ENCODE assay signal across 6 cellular contexts in the genomic region with DNA sequence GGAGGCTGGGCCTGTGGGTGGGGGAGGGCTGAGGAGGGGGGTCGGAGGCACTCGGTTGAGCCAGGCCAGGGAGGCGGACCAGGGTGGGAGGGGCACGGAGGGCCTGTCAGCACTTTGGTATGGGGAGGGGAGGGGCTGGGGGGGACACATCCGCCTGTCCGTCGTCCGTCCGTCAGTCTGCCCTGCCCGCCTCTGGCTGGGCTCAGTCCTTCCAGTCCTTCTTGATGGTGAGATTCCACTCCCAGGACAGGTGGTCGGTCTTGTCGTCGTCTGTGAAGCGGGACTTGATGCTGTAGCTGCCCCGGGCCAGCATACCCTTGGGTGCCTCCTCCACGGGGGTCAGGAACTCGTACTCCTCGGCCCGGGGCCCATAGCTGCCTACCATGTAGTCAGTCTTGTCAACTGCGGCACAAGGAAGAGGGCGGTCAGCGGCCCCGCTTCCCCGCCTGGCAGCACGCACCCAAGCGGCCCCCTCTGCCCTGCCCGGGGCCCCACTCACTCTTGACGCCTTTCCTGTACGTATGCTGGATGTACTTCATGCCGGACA. TPM values are rescaled to one million over a fixed set of nuclear protein-coding genes. Genes with fewer than 3 reads are reported as not detected.
DNase-seq lines count a peak whose midpoint lies in the region; ATAC-seq, FAIRE-seq and TF ChIP-seq lines count a peak whose summit lies in the region.

No MANE protein-coding gene starts in this region.

- peaks cover 25% of the 10 kb centered on the region for H3K4me1 Mint-ChIP-seq in T-helper 17 cell

- no peaks in the 10 kb centered on the region for H3K9me3 ChIP-seq in T-helper 17 cell (ENCODE audit: control insufficient read depth, low read length, poor library complexity, severe bottlenecking)

- TF ChIP-seq CTCF in kidney epithelial cell (IDR thresholded peaks at IDR 0.05; ENCODE audit: insufficient read depth, low read length, poor library complexity, severe bottlenecking), result no peak

- H3K27me3 ChIP-seq in kidney epithelial cell (ENCODE audit: control insufficient read depth, insufficient read depth, low read length), result no peaks in the 10 kb centered on the region

- peak overlapping the region; percentile 97 for H3K27ac Mint-ChIP-seq in T-helper 17 cell

- 0 out of 2 replicates have a peak, but pooled peaks have one; percentile 7 for TF ChIP-seq POLR2A in GM12891 (IDR thresholded peaks at IDR 0.05; ENCODE audit: low read depth, low read length)

- H3K4me3 Mint-ChIP-seq in T-helper 17 cell, result peak overlapping the region; percentile 75

- H3K27me3 Mint-ChIP-seq in T-helper 17 cell, result no peaks in the 10 kb centered on the region

- H3K4me3 ChIP-seq in kidney epithelial cell (ENCODE audit: low read depth, low read length), result no peak overlapping the region

- ATAC-seq in T-helper 17 cell (no peak), HG03280 (IDR thresholded peaks at IDR 0.05; ENCODE audit: unreplicated experiment) (no peak), HG03565 (IDR thresholded peaks at IDR 0.05; ENCODE audit: unreplicated experiment) (no peak)

- H3K36me3 ChIP-seq in kidney epithelial cell (ENCODE audit: control insufficient read depth, insufficient read depth, low read length), result peaks cover 3% of the 10 kb centered on the region

- H3K36me3 Mint-ChIP-seq in T-helper 17 cell (ENCODE audit: low read depth), result peaks cover 2% of the 10 kb centered on the region

- DNase-seq in GM12891 (ENCODE audit: insufficient read length, low spot score), result no peak
- DNase-seq in T-helper 17 cell, result no peak
- peak; percentile 39 for DNase-seq in kidney epithelial cell (ENCODE audit: low read depth)
- no peak for DNase-seq in NCI-H2107 (lab: John Stamatoyannopoulos, UW)

- FAIRE-seq in GM12891 (lab: Jason Lieb, UNC), result no peak

TF ChIP-seq in GM12891, 5 proteins besides CTCF, POLR2A, EP300 and RAD21:
- TF ChIP-seq TAF1 (IDR thresholded peaks at IDR 0.05; ENCODE audit: low read depth, low read length) (no peak), SPI1 (IDR thresholded peaks at IDR 0.05; ENCODE audit: low read depth, low read length) (no peak), PAX5 (IDR thresholded peaks at IDR 0.05; ENCODE audit: insufficient read depth, low read length, severe bottlenecking) (no peak), POU2F2 (IDR thresholded peaks at IDR 0.05; ENCODE audit: low read depth, low read length) (no peak), POLR2AphosphoS5 (IDR thresholded peaks at IDR 0.05; ENCODE audit: low read depth, low read length) (no peak)
TF ChIP-seq in GM12891: peak in this region for 0.

RNA-seq across cellular contexts. Expression of a gene that starts 2.4 kb away (rescaled TPM):
- polyA plus RNA-seq in GM12891 (2012; ENCODE audit: low read depth, missing spikeins), result 203 TPM
- total RNA-seq in T-helper 17 cell (100 to 1,000 TPM; 564 to 643 TPM), kidney epithelial cell (243 and 355 TPM in 2 replicates)

RNA-seq across cellular contexts. Expression of a gene that starts 8.4 kb away (rescaled TPM):
- 414 TPM for polyA plus RNA-seq in GM12891 (2012; ENCODE audit: low read depth, missing spikeins)
- 100 to 1,000 TPM; 281 to 320 TPM for total RNA-seq in T-helper 17 cell
- 870 and 1,165 TPM in 2 replicates for total RNA-seq in kidney epithelial cell

RNA-seq across cellular contexts. Expression of a gene that starts 22.6 kb away (rescaled TPM):
- polyA plus RNA-seq in GM12891 (2012; ENCODE audit: low read depth, missing spikeins), result 112 TPM
- total RNA-seq in T-helper 17 cell (10 to 100 TPM; 79.9 to 88.8 TPM), kidney epithelial cell (143 and 151 TPM in 2 replicates)

RNA-seq across cellular contexts. Expression of a gene that starts 22.8 kb away (rescaled TPM):
- polyA plus RNA-seq in GM12891 (2012; ENCODE audit: low read depth, missing spikeins), result 183 TPM
- total RNA-seq in T-helper 17 cell (10 to 100 TPM; 32.8 to 36.2 TPM), kidney epithelial cell (205 and 232 TPM in 2 replicates)

RNA-seq across cellular contexts. Expression of a gene that starts 33.3 kb away (rescaled TPM):
- polyA plus RNA-seq in GM12891 (2012; ENCODE audit: low read depth, missing spikeins), result not detected
- not detected for total RNA-seq in T-helper 17 cell
- total RNA-seq in kidney epithelial cell, result 1.2 and 1.9 TPM in 2 replicates
